In the genomic region with DNA sequence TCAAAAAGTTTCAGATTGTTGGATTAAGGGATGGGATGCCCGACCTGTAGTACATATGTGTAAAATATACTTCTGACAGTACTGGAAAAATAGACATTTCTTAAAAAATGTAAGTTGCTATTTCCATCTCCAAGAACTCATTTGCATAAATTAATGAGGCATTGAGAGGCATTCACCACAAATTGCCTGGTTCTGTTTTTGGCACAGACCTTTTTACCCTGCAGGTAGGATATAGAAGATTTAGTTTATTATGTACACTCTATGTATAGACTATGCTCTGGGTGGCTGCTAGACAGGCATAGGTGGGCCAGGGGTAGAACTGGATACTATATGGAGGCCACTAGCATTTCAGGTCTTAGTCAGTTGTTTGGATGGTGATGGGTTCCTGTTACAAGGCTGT, we compare ENCODE assay signal across 26 cellular contexts. TPM values are rescaled to one million over a fixed set of nuclear protein-coding genes. Genes with fewer than 3 reads are reported as not detected.
DNase-seq lines count a peak whose midpoint lies in the region; ATAC-seq, FAIRE-seq and TF ChIP-seq lines count a peak whose summit lies in the region.
"Had no signal": no experiment of that assay in that cellular context is flagged by ENCODE, and none has a peak within 500 bp of the region (broad histone marks: within the 10 kb centered on the region; RNA-seq: fewer than 3 reads in every experiment).

No MANE protein-coding gene starts in this region.

- no TSS peak for BruUV-seq in K562 (replicated peaks; lab: Mats Ljungman, UMichigan)

- ATAC-seq in CD8-positive, alpha-beta T cell, result no peak
- no peak for ATAC-seq in K562
- ATAC-seq: PC-3, SK-N-SH treated with all-trans-retinoic acid at 6 μM for 48 hours had no signal

- no peak for TF ChIP-seq POLR2A in K562 (conservative IDR thresholded peaks at IDR 0.05)

- H3K4me3 ChIP-seq in CD8-positive, alpha-beta T cell (ENCODE audit: low read depth, low read length), result no peak overlapping the region
- H3K4me3 ChIP-seq in K562 (no peak overlapping the region), neural progenitor cell (no peak overlapping the region)
- H3K4me3 ChIP-seq: HAP-1 had no signal

- POLR2A ChIA-PET in CD8-positive, alpha-beta T cell (lab: Charles Lee), result no interaction called here
- POLR2A ChIA-PET in K562 (lab: Yijun Ruan, JAX), result interaction anchor here (1.3 kb wide), 1 partner anchor 9 kb away, joined by 3 read pairs; no protein-coding TSS in a partner anchor

- peaks cover 34% of the 10 kb centered on the region for H3K36me3 ChIP-seq in CD8-positive, alpha-beta T cell (ENCODE audit: insufficient read depth, low read length)
- peaks cover 90% of the 10 kb centered on the region for H3K36me3 ChIP-seq in K562 (ENCODE audit: control insufficient read depth, insufficient read depth, low read length)
- H3K36me3 ChIP-seq in neural progenitor cell, result peaks cover 49% of the 10 kb centered on the region

- H3K4me1 Mint-ChIP-seq in CD8-positive, alpha-beta T cell (ENCODE audit: low read depth), result peaks cover 8% of the 10 kb centered on the region
- no peaks in the 10 kb centered on the region for H3K4me1 Mint-ChIP-seq in neural progenitor cell
- H3K4me1 Mint-ChIP-seq: CD14-positive monocyte had no signal

- WGBS in K562 (ENCODE audit: insufficient coverage, low coverage, missing lambda C conversion rate), result 95% methylated on average over 1 of the region's 1 CpG

- H3K4me2 ChIP-seq in K562 (ENCODE audit: insufficient read depth, low read length) (no peak overlapping the region), neural progenitor cell (no peak overlapping the region)

- H3K27ac ChIP-seq in CD8-positive, alpha-beta T cell (ENCODE audit: low read depth, low read length), result no peak overlapping the region
- H3K27ac ChIP-seq in K562 (ENCODE audit: extremely low read depth, low read depth, low read length) (no peak overlapping the region), neural progenitor cell (peak overlapping the region; percentile 36)
- H3K27ac ChIP-seq: HL-60 had no signal

- peaks cover 79% of the 10 kb centered on the region for H3K36me3 Mint-ChIP-seq in CD8-positive, alpha-beta T cell
- peaks cover 48% of the 10 kb centered on the region for H3K36me3 Mint-ChIP-seq in neural progenitor cell

- H3K9me3 Mint-ChIP-seq in CD8-positive, alpha-beta T cell, result no peaks in the 10 kb centered on the region
- H3K9me3 Mint-ChIP-seq in neural progenitor cell, result no peaks in the 10 kb centered on the region
- H3K9me3 Mint-ChIP-seq: CD14-positive monocyte had no signal

- no peaks in the 10 kb centered on the region for H3K27me3 Mint-ChIP-seq in CD8-positive, alpha-beta T cell (ENCODE audit: low read depth)
- peaks cover 10% of the 10 kb centered on the region for H3K27me3 Mint-ChIP-seq in neural progenitor cell (ENCODE audit: insufficient read depth, low read depth)

- no peaks in the 10 kb centered on the region for H3K27me3 ChIP-seq in CD8-positive, alpha-beta T cell (ENCODE audit: insufficient read depth, low read length)
- H3K27me3 ChIP-seq in K562 (ENCODE audit: control insufficient read depth in 2 of 2, insufficient read depth in 2 of 2, low read length in 2 of 2) (no peaks in the 10 kb centered on the region), neural progenitor cell (no peaks in the 10 kb centered on the region)

- DNase-seq in CD8-positive, alpha-beta T cell, result no peak
- DNase-seq in NAMALWA (ENCODE audit: low spot score), result peak; percentile 48
- no peak for DNase-seq in K562 (ENCODE audit: extremely low read depth in 1 of 4, low spot score in 3 of 4)
- DNase-seq in neural progenitor cell (ENCODE audit: low spot score), result no peak
- no peak for DNase-seq in effector CD4-positive, alpha-beta T cell
- no peak for DNase-seq in stimulated activated CD4-positive, alpha-beta T cell treated with anti-CD3 and anti-CD28 coated beads, Interleukin-2, amount 100 ng/mL, for 48 hours
- no peak for DNase-seq in NK-92 (lab: John Stamatoyannopoulos, UW; ENCODE audit: unreplicated experiment)
- DNase-seq: ACHN, COR-L47, DMS 273 treated with DMSO at 0.1 percent for 48 hours, DND-41, IMR-90, MM.1S, NCI-H1092 treated with DMSO at 0.1 percent for 48 hours, NCI-H146, NCI-H2081, NCI-H2171 treated with DMSO at 0.1 percent for 48 hours, NCI-H446, NCI-H774, PC-3, RPMI8226, SIG-M5 had no signal

- in situ Hi-C loops in K562 (cut with MboI), result no loop called here

- no peak for FAIRE-seq in K562 (lab: Jason Lieb, UNC)

- H3K9me3 ChIP-seq in CD8-positive, alpha-beta T cell (ENCODE audit: low read length), result no peaks in the 10 kb centered on the region
- H3K9me3 ChIP-seq in K562 (replicated peaks; ENCODE audit: control insufficient read depth, insufficient read depth, low read depth, low read length) (no peaks in the 10 kb centered on the region), neural progenitor cell (ENCODE audit: low read depth) (no peaks in the 10 kb centered on the region)
- H3K9me3 ChIP-seq: HAP-1 had no signal

- no peaks in the 10 kb centered on the region; the same call in none of the 2 replicates for H4K20me1 ChIP-seq in K562 (replicated peaks; ENCODE audit: control insufficient read depth, insufficient read depth, low read length)
- peaks cover 70% of the 10 kb centered on the region for H4K20me1 ChIP-seq in neural progenitor cell (ENCODE audit: low read depth)

- TF ChIP-seq RAD21 in K562 (CRISPR knock-in tag; conservative IDR thresholded peaks at IDR 0.05 in 1 of 2, IDR thresholded peaks at IDR 0.05 in 1 of 2), result no peak

- H3K9me1 ChIP-seq in K562 (ENCODE audit: control insufficient read depth, insufficient read depth, low read length), result no peaks in the 10 kb centered on the region

- peak overlapping the region; percentile 32 for H3K27ac Mint-ChIP-seq in CD8-positive, alpha-beta T cell
- no peak overlapping the region for H3K27ac Mint-ChIP-seq in neural progenitor cell

- no peak overlapping the region for H3K9ac ChIP-seq in K562 (ENCODE audit: insufficient read depth in 1 of 2, low read depth in 2 of 2, low read length in 2 of 2)
- no peak overlapping the region for H3K9ac ChIP-seq in neural progenitor cell

- H3K79me2 ChIP-seq in K562 (ENCODE audit: control insufficient read depth, insufficient read depth, low read length), result peaks cover 9% of the 10 kb centered on the region; the same call in 1 of the 3 replicates
- H3K79me2 ChIP-seq in neural progenitor cell (ENCODE audit: low read depth), result peaks cover 34% of the 10 kb centered on the region

- H2AFZ ChIP-seq in K562 (ENCODE audit: low read depth, low read length), result no peak overlapping the region
- no peak overlapping the region for H2AFZ ChIP-seq in neural progenitor cell (replicated peaks)

- peaks cover 4% of the 10 kb centered on the region for H3K4me1 ChIP-seq in CD8-positive, alpha-beta T cell (ENCODE audit: insufficient read depth, low read length)
- H3K4me1 ChIP-seq in K562 (replicated peaks in 1 of 2; ENCODE audit: control insufficient read depth in 2 of 2, insufficient read depth in 2 of 2, low read length in 2 of 2) (no peaks in the 10 kb centered on the region), neural progenitor cell (no peaks in the 10 kb centered on the region)
- H3K4me1 ChIP-seq: HAP-1 had no signal

- CTCF ChIA-PET in CD8-positive, alpha-beta T cell (lab: Charles Lee), result no interaction called here
- CTCF ChIA-PET in K562 (lab: Yijun Ruan, JAX; ENCODE audit: low intra/inter-chr PET ratio), result no interaction called here

- no peak overlapping the region for H3K4me3 Mint-ChIP-seq in CD8-positive, alpha-beta T cell
- H3K4me3 Mint-ChIP-seq in neural progenitor cell, result no peak overlapping the region
- H3K4me3 Mint-ChIP-seq: CD14-positive monocyte had no signal

- TF ChIP-seq CTCF in CD8-positive, alpha-beta T cell (IDR thresholded peaks at IDR 0.05), result no peak
- TF ChIP-seq CTCF in K562 (IDR thresholded peaks at IDR 0.05 in 2 of 3, conservative IDR thresholded peaks at IDR 0.05 in 1 of 3; ENCODE audit: insufficient read depth in 2 of 3, low read depth in 1 of 3, low read length in 3 of 3), result no peak
- TF ChIP-seq CTCF in neural progenitor cell (IDR thresholded peaks at IDR 0.05), result no peak

- H3F3A ChIP-seq in neural progenitor cell (ENCODE audit: low read depth), result peaks cover 95% of the 10 kb centered on the region

- intact Hi-C loops in CD8-positive, alpha-beta T cell (cut with DNase I, micrococcal nuclease), result no loop called here
- intact Hi-C loops in K562 (cut with micrococcal nuclease), result no loop called here

- no peak for TF ChIP-seq EP300 in K562 (IDR thresholded peaks at IDR 0.05; ENCODE audit: low read length)

RNA-seq across cellular contexts. Expression of a gene that starts 8.0 kb away (rescaled TPM):
- total RNA-seq in CD8-positive, alpha-beta T cell, result 1 to 10 TPM; 3.8 to 4.5 TPM
- 10.6 and 21.6 TPM in 2 replicates for total RNA-seq in K562 (2011; cell fraction: chromatin; rRNA removed; ENCODE audit: low replicate concordance)
- total RNA-seq in K562 (2011; cell fraction: nucleolus; rRNA removed), result 10.8 and 12.8 TPM in 2 replicates
- 9.5 and 12.6 TPM in 2 replicates for total RNA-seq in K562 (2011; cell fraction: nucleoplasm; rRNA removed)
- total RNA-seq in K562 (2014; rRNA removed) (0.82 and 2.1 TPM in 2 replicates), K562 (2014; rRNA removed; fragmentation: Illumina TruSeq; extraction: Trizol) (0.62 and 0.73 TPM in 2 replicates), K562 (2015; rRNA removed; fragmentation: Illumina TruSeq; extraction: Trizol) (1.1 and 1.3 TPM in 2 replicates), K562 (2021) (2.0 and 2.4 TPM in 2 replicates), neural progenitor cell (ENCODE audit: low replicate concordance) (1.5 and 1.7 TPM in 2 replicates)
- polyA plus RNA-seq in K562 (2011; rRNA removed) (0.85 and 1.4 TPM in 2 replicates), K562 (2014; fragmentation: Illumina TruSeq; extraction: Trizol) (0.51 and 0.54 TPM in 2 replicates), K562 (2014; fragmentation: Nextera tagmentation; extraction: Ambion mirVana) (under 1 TPM; 0.20 TPM), K562 (2014; rRNA removed) (1.4 and 1.6 TPM in 2 replicates)
- 0.78 and 0.98 TPM in 2 replicates for polyA plus RNA-seq in K562 (2011; cell fraction: cytosol; rRNA removed)
- 9.2 and 13.3 TPM in 2 replicates for polyA plus RNA-seq in K562 (2011; cell fraction: nucleus; rRNA removed)
- 0.56 and 1.4 TPM in 2 replicates for polyA plus RNA-seq in K562 (2012)
- polyA minus RNA-seq in K562 (2011; rRNA and poly(A)+ RNA removed), result 1.3 and 1.7 TPM in 2 replicates
- 0.76 and 0.91 TPM in 2 replicates for polyA minus RNA-seq in K562 (2011; cell fraction: cytosol; rRNA and poly(A)+ RNA removed)
- 3.5 and 3.7 TPM in 2 replicates for polyA minus RNA-seq in K562 (2011; cell fraction: nucleus; rRNA and poly(A)+ RNA removed)
- polyA plus RNA-seq: CD14-positive monocyte had no signal

RNA-seq across cellular contexts. Expression of a gene that starts 32.0 kb away (rescaled TPM):
- total RNA-seq in CD8-positive, alpha-beta T cell, result 100 to 1,000 TPM; 106 to 112 TPM
- 238 and 493 TPM in 2 replicates for total RNA-seq in K562 (2011; cell fraction: chromatin; rRNA removed; ENCODE audit: low replicate concordance)
- total RNA-seq in K562 (2011; cell fraction: nucleolus; rRNA removed), result 142 and 174 TPM in 2 replicates
- total RNA-seq in K562 (2011; cell fraction: nucleoplasm; rRNA removed), result 284 and 450 TPM in 2 replicates
- total RNA-seq in K562 (2014; rRNA removed), result 348 and 419 TPM in 2 replicates
- total RNA-seq in K562 (2014; rRNA removed; fragmentation: Illumina TruSeq; extraction: Trizol), result 452 and 498 TPM in 2 replicates
- total RNA-seq in K562 (2015; rRNA removed; fragmentation: Illumina TruSeq; extraction: Trizol), result 479 and 526 TPM in 2 replicates
- total RNA-seq in K562 (2021), result 297 and 341 TPM in 2 replicates
- polyA plus RNA-seq in K562 (2011; rRNA removed), result 279 and 361 TPM in 2 replicates
- 164 and 221 TPM in 2 replicates for polyA plus RNA-seq in K562 (2011; cell fraction: cytosol; rRNA removed)
- 319 and 321 TPM in 2 replicates for polyA plus RNA-seq in K562 (2011; cell fraction: nucleus; rRNA removed)
- polyA plus RNA-seq in K562 (2012), result 265 and 362 TPM in 2 replicates
- polyA plus RNA-seq in K562 (2014; fragmentation: Illumina TruSeq; extraction: Trizol), result 471 and 546 TPM in 2 replicates
- polyA plus RNA-seq in K562 (2014; fragmentation: Nextera tagmentation; extraction: Ambion mirVana), result 100 to 1,000 TPM; 199 to 369 TPM
- 496 and 578 TPM in 2 replicates for polyA plus RNA-seq in K562 (2014; rRNA removed)
- 269 and 276 TPM in 2 replicates for polyA minus RNA-seq in K562 (2011; rRNA and poly(A)+ RNA removed)
- 152 and 212 TPM in 2 replicates for polyA minus RNA-seq in K562 (2011; cell fraction: cytosol; rRNA and poly(A)+ RNA removed)
- 132 and 189 TPM in 2 replicates for polyA minus RNA-seq in K562 (2011; cell fraction: nucleus; rRNA and poly(A)+ RNA removed)
- 337 and 436 TPM in 2 replicates for total RNA-seq in neural progenitor cell (ENCODE audit: low replicate concordance)
